In genomic region chr9:111597852-111598729, GRCh38 we compare ENCODE assay signal across 8 cellular contexts. TPM values are rescaled to one million over a fixed set of nuclear protein-coding genes. Genes with fewer than 3 reads are reported as not detected.
DNase-seq lines count a peak whose midpoint lies in the region; ATAC-seq and TF ChIP-seq lines count a peak whose summit lies in the region.

No MANE protein-coding gene starts in this region.

- peaks cover 28% of the 10 kb centered on the region for H3K4me1 ChIP-seq in left ventricle myocardium inferior

- peak; percentile 89 for TF ChIP-seq RAD21 in Ishikawa (IDR thresholded peaks at IDR 0.05; ENCODE audit: low read depth)

- no peak overlapping the region for H3K27ac Mint-ChIP-seq in activated naive CD8-positive, alpha-beta T cell treated with anti-CD3 and anti-CD28 coated beads, Interleukin-2, amount 50 U/mL, for 24 hours

- H3K27me3 ChIP-seq in left ventricle myocardium inferior (ENCODE audit: low read depth), result no peaks in the 10 kb centered on the region

- H3K36me3 Mint-ChIP-seq in activated naive CD8-positive, alpha-beta T cell treated with anti-CD3 and anti-CD28 coated beads, Interleukin-2, amount 50 U/mL, for 24 hours (ENCODE audit: low read depth), result no peaks in the 10 kb centered on the region

- peak; percentile 75 for TF ChIP-seq CTCF in left ventricle myocardium inferior (IDR thresholded peaks at IDR 0.05; ENCODE audit: borderline replicate concordance)

- peaks cover 40% of the 10 kb centered on the region for H3K27me3 Mint-ChIP-seq in activated naive CD8-positive, alpha-beta T cell treated with anti-CD3 and anti-CD28 coated beads, Interleukin-2, amount 50 U/mL, for 24 hours

- H3K9me3 ChIP-seq in left ventricle myocardium inferior (replicated peaks), result no peaks in the 10 kb centered on the region

- peaks cover 21% of the 10 kb centered on the region for H3K4me1 Mint-ChIP-seq in activated naive CD8-positive, alpha-beta T cell treated with anti-CD3 and anti-CD28 coated beads, Interleukin-2, amount 50 U/mL, for 24 hours

- peak; percentile 57 for ATAC-seq in SK-N-SH treated with all-trans-retinoic acid at 6 μM for 48 hours
- peak; percentile 55 for ATAC-seq in activated naive CD8-positive, alpha-beta T cell treated with anti-CD3 and anti-CD28 coated beads, Interleukin-2, amount 50 U/mL, for 24 hours

- no peaks in the 10 kb centered on the region for H3K9me3 Mint-ChIP-seq in activated naive CD8-positive, alpha-beta T cell treated with anti-CD3 and anti-CD28 coated beads, Interleukin-2, amount 50 U/mL, for 24 hours

- peak; percentile 35 to 57 for DNase-seq in AML-193 (lab: John Stamatoyannopoulos, UW)
- DNase-seq in GM19238 (ENCODE audit: insufficient read length, low spot score), result peak; percentile 35
- DNase-seq in activated naive CD8-positive, alpha-beta T cell treated with anti-CD3 and anti-CD28 coated beads, Interleukin-2, amount 50 U/mL, for 24 hours, result peak; percentile 61
- peak; percentile 67 for DNase-seq in left ventricle myocardium inferior
- DNase-seq in posterior cingulate gyrus, result peak; percentile 22 to 93 (median 55)
- no peak for DNase-seq in cortex of kidney (lab: John Stamatoyannopoulos, UW)

- peak overlapping the region; percentile 91 for H3K27ac ChIP-seq in left ventricle myocardium inferior (replicated peaks)

- H3K4me3 Mint-ChIP-seq in activated naive CD8-positive, alpha-beta T cell treated with anti-CD3 and anti-CD28 coated beads, Interleukin-2, amount 50 U/mL, for 24 hours, result peak overlapping the region; percentile 83

- no peak for TF ChIP-seq EP300 in Ishikawa (IDR thresholded peaks at IDR 0.05; ENCODE audit: borderline replicate concordance)

- H3K36me3 ChIP-seq in left ventricle myocardium inferior, result peaks cover 40% of the 10 kb centered on the region

- intact Hi-C loops in left ventricle myocardium inferior (cut with micrococcal nuclease), result no loop called here
- intact Hi-C loops in posterior cingulate gyrus (cut with DNase I), result loop anchor here (2.0 to 10.0 kb wide), 2 partner anchors 33 to 477 kb away; partner anchors contain the start of gene DNAJC25

- peak overlapping the region; percentile 92 for H3K4me3 ChIP-seq in left ventricle myocardium inferior

TF ChIP-seq in Ishikawa, 13 proteins besides CTCF, POLR2A, EP300 and RAD21:
- TF ChIP-seq, protein P1, sequence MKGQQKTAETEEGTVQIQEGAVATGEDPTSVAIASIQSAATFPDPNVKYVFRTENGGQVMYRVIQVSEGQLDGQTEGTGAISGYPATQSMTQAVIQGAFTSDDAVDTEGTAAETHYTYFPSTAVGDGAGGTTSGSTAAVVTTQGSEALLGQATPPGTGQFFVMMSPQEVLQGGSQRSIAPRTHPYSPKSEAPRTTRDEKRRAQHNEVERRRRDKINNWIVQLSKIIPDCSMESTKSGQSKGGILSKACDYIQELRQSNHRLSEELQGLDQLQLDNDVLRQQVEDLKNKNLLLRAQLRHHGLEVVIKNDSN (IDR thresholded peaks at IDR 0.05), result no peak
- TF ChIP-seq TCF12 (IDR thresholded peaks at IDR 0.05; ENCODE audit: low read depth) (peak; percentile 18; the same call in 1 of the 2 replicates), YY1 (IDR thresholded peaks at IDR 0.05; ENCODE audit: low read depth) (no peak), CEBPB (IDR thresholded peaks at IDR 0.05) (peak; percentile 49; the same call in 1 of the 2 replicates), REST (IDR thresholded peaks at IDR 0.05; ENCODE audit: low read depth) (no peak), CREB1 (IDR thresholded peaks at IDR 0.05; ENCODE audit: low read depth) (no peak), NFIC (IDR thresholded peaks at IDR 0.05) (no peak), ZBTB7A (IDR thresholded peaks at IDR 0.05; ENCODE audit: low read depth) (no peak), TAF1 (IDR thresholded peaks at IDR 0.05; ENCODE audit: low read depth) (no peak), FOXM1 (IDR thresholded peaks at IDR 0.05; ENCODE audit: borderline replicate concordance, low read depth) (0 out of 2 replicates have a peak, but pooled peaks have one; percentile 19), EGR1 (IDR thresholded peaks at IDR 0.05) (no peak), TEAD4 (IDR thresholded peaks at IDR 0.05) (no peak), MAX (IDR thresholded peaks at IDR 0.05) (no peak)

TF ChIP-seq in SK-N-SH treated with all-trans-retinoic acid at 6 μM for 48 hours, 23 proteins besides CTCF, POLR2A, EP300 and RAD21:
- TF ChIP-seq, protein P2, sequence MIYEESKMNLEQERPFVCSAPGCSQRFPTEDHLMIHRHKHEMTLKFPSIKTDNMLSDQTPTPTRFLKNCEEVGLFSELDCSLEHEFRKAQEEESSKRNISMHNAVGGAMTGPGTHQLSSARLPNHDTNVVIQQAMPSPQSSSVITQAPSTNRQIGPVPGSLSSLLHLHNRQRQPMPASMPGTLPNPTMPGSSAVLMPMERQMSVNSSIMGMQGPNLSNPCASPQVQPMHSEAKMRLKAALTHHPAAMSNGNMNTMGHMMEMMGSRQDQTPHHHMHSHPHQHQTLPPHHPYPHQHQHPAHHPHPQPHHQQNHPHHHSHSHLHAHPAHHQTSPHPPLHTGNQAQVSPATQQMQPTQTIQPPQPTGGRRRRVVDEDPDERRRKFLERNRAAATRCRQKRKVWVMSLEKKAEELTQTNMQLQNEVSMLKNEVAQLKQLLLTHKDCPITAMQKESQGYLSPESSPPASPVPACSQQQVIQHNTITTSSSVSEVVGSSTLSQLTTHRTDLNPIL (CRISPR knock-in tag; IDR thresholded peaks at IDR 0.05; ENCODE audit: low read depth), result no peak
- 0 out of 2 replicates have a peak, but pooled peaks have one; percentile 5 for TF ChIP-seq GLIS3 (CRISPR knock-in tag; IDR thresholded peaks at IDR 0.05)

RNA-seq across cellular contexts. Expression of gene PTGR1, which starts 1.4 kb away (rescaled TPM):
- total RNA-seq in left ventricle myocardium inferior, result 50.2 TPM

RNA-seq across cellular contexts. Expression of gene DNAJC25, which starts 33.0 kb away (rescaled TPM):
- 5.5 TPM for total RNA-seq in left ventricle myocardium inferior
